Comparison of ENCODE assay signal across 1 cellular context in the genomic region with DNA sequence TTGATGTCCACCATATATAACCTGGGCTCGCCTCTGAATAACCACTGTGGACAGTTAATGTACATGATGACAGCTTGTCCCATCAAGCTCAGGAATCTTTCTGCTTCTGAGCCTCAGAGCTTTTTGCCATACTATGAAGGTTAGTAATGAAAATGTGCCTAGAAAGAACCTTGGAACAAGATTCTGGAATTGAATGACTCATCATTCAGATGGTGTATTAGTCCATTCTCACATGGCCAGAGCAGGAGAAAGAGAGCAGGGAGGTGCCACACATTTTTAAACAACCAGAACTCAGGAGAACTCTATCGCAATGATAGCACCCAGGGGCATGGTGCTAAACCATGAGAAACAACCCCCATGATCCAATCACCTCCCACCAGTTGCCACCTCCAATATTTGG.
TF ChIP-seq lines count a peak whose summit lies in the region.

No MANE protein-coding gene starts in this region.

TF ChIP-seq in IMR-90, 13 proteins besides CTCF, POLR2A, EP300 and RAD21:
- TF ChIP-seq FOS (IDR thresholded peaks at IDR 0.05; ENCODE audit: low read depth, low read length) = no peak
- TF ChIP-seq BHLHE40 (IDR thresholded peaks at IDR 0.05; ENCODE audit: low read depth, low read length) = no peak
- TF ChIP-seq MXI1 (IDR thresholded peaks at IDR 0.05; ENCODE audit: borderline replicate concordance, low read depth, low read length) = no peak
- TF ChIP-seq CEBPB (IDR thresholded peaks at IDR 0.05; ENCODE audit: low read depth, low read length) = no peak
- no peak for TF ChIP-seq CHD1 (IDR thresholded peaks at IDR 0.05; ENCODE audit: low read depth, low read length)
- no peak for TF ChIP-seq MAZ (IDR thresholded peaks at IDR 0.05; ENCODE audit: borderline replicate concordance, low read depth, low read length)
- TF ChIP-seq MAFK (IDR thresholded peaks at IDR 0.05; ENCODE audit: low read depth, low read length) = no peak
- TF ChIP-seq, protein P1, sequence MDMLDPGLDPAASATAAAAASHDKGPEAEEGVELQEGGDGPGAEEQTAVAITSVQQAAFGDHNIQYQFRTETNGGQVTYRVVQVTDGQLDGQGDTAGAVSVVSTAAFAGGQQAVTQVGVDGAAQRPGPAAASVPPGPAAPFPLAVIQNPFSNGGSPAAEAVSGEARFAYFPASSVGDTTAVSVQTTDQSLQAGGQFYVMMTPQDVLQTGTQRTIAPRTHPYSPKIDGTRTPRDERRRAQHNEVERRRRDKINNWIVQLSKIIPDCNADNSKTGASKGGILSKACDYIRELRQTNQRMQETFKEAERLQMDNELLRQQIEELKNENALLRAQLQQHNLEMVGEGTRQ (IDR thresholded peaks at IDR 0.05; ENCODE audit: low read depth, low read length) = no peak
- TF ChIP-seq RFX5 (IDR thresholded peaks at IDR 0.05; ENCODE audit: low read depth, low read length) = no peak
- TF ChIP-seq SMC3 (IDR thresholded peaks at IDR 0.05; ENCODE audit: low read depth, low read length) = no peak
- no peak for TF ChIP-seq NFE2L2 (IDR thresholded peaks at IDR 0.05; ENCODE audit: low read depth, low read length)
- TF ChIP-seq, protein P2, sequence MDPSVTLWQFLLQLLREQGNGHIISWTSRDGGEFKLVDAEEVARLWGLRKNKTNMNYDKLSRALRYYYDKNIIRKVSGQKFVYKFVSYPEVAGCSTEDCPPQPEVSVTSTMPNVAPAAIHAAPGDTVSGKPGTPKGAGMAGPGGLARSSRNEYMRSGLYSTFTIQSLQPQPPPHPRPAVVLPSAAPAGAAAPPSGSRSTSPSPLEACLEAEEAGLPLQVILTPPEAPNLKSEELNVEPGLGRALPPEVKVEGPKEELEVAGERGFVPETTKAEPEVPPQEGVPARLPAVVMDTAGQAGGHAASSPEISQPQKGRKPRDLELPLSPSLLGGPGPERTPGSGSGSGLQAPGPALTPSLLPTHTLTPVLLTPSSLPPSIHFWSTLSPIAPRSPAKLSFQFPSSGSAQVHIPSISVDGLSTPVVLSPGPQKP (IDR thresholded peaks at IDR 0.05; ENCODE audit: borderline replicate concordance, low read depth, low read length) = no peak
- TF ChIP-seq RCOR1 (IDR thresholded peaks at IDR 0.05; ENCODE audit: insufficient replicate concordance, low read length) = no peak
